In the genomic region with DNA sequence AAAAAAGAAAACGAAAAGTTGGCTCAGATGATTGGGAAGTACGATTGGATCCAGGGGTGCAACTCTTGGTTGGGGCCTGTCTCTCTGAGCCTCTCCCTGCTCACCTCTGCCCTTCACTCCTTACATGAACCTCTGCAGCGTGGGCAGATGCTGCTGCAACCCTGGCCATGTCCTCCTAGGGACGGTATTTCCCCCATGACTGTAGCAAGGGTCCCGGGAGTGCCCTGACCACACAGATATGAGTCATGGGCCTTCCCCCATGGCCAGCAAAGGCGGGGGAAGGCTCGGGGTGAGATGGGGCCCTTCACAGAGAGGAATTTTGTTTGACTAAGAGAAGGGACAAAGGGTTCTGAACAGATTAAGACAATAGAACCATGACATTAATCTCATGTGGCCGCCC, we compare ENCODE assay signal across 8 cellular contexts.
DNase-seq lines count a peak whose midpoint lies in the region; ATAC-seq, FAIRE-seq and TF ChIP-seq lines count a peak whose summit lies in the region.

No MANE protein-coding gene starts in this region.

- no peaks in the 10 kb centered on the region for H3K9me3 Mint-ChIP-seq in activated naive CD4-positive, alpha-beta T cell treated with anti-CD3 and anti-CD28 coated beads, Interleukin-2, amount 10 ng/mL, durations not matched to agents 7 days and 5 days
- H3K9me3 Mint-ChIP-seq in naive thymus-derived CD4-positive, alpha-beta T cell: no peaks in the 10 kb centered on the region

- no peak for TF ChIP-seq CTCF in Loucy (conservative IDR thresholded peaks at IDR 0.05; ENCODE audit: low read length)

- POLR2A ChIA-PET in naive thymus-derived CD4-positive, alpha-beta T cell (lab: Charles Lee): no interaction called here

- peaks cover 70% of the 10 kb centered on the region for H3K4me1 Mint-ChIP-seq in activated naive CD4-positive, alpha-beta T cell treated with anti-CD3 and anti-CD28 coated beads, Interleukin-2, amount 10 ng/mL, durations not matched to agents 7 days and 5 days
- H3K4me1 Mint-ChIP-seq in naive thymus-derived CD4-positive, alpha-beta T cell: peaks cover 65 to 100% (median 97%) of the 10 kb centered on the region in 7 donors

- peaks cover 66% of the 10 kb centered on the region for H3K36me3 Mint-ChIP-seq in activated naive CD4-positive, alpha-beta T cell treated with anti-CD3 and anti-CD28 coated beads, Interleukin-2, amount 10 ng/mL, durations not matched to agents 7 days and 5 days
- peaks cover 0 to 40% (median 28%) of the 10 kb centered on the region in 5 donors for H3K36me3 Mint-ChIP-seq in naive thymus-derived CD4-positive, alpha-beta T cell

- H3K79me2 ChIP-seq in GM23248 (ENCODE audit: insufficient read depth): peaks cover 10% of the 10 kb centered on the region; the same call in 1 of the 2 replicates
- peaks cover 40% of the 10 kb centered on the region; the same call in 1 of the 2 replicates for H3K79me2 ChIP-seq in Loucy (ENCODE audit: insufficient read depth, low read length)

- H3K4me1 ChIP-seq in GM23248 (ENCODE audit: insufficient read depth) (peaks cover 9% of the 10 kb centered on the region), Loucy (ENCODE audit: insufficient read depth, low read length, poor library complexity, severe bottlenecking) (peaks cover 66% of the 10 kb centered on the region)
- peaks cover 74 to 87% of the 10 kb centered on the region in 2 donors for H3K4me1 ChIP-seq in naive thymus-derived CD4-positive, alpha-beta T cell (ENCODE audit: control insufficient read depth in 2 of 2, insufficient read depth in 2 of 2, low read length in 2 of 2)

- H3K27ac ChIP-seq in GM23248: no peak overlapping the region
- H3K27ac ChIP-seq in naive thymus-derived CD4-positive, alpha-beta T cell (ENCODE audit: low read depth, low read length): peak overlapping the region; percentile 1

- H3K9me3 ChIP-seq in GM23248 (ENCODE audit: low read depth): no peaks in the 10 kb centered on the region
- H3K9me3 ChIP-seq in Loucy (ENCODE audit: insufficient read depth, low read depth, low read length): no peaks in the 10 kb centered on the region
- no peaks in the 10 kb centered on the region for H3K9me3 ChIP-seq in naive thymus-derived CD4-positive, alpha-beta T cell (ENCODE audit: control insufficient read depth in 2 of 3, low read length in 3 of 3)

- H4K20me1 ChIP-seq in GM23248 (ENCODE audit: insufficient read depth): no peaks in the 10 kb centered on the region; the same call in 1 of the 2 replicates
- H4K20me1 ChIP-seq in Loucy (ENCODE audit: insufficient read depth, low read length, poor library complexity, severe bottlenecking): no peaks in the 10 kb centered on the region

- no peak overlapping the region for H3K9ac ChIP-seq in GM23248
- H3K9ac ChIP-seq in Loucy (ENCODE audit: low read depth, low read length, poor library complexity, severe bottlenecking): no peak overlapping the region

- intact Hi-C loops in naive thymus-derived CD4-positive, alpha-beta T cell (cut with micrococcal nuclease): loop anchor here (1.0 to 2.0 kb wide), 3 partner anchors 11 to 15 kb away; no protein-coding TSS in a partner anchor

- CTCF ChIA-PET in activated naive CD4-positive, alpha-beta T cell treated with anti-CD3 and anti-CD28 coated beads, Interleukin-2, amount 10 ng/mL, durations not matched to agents 7 days and 5 days (lab: Charles Lee): no interaction called here
- CTCF ChIA-PET in naive thymus-derived CD4-positive, alpha-beta T cell (lab: Charles Lee): interaction anchor here (0.8 to 1.2 kb wide), 2 partner anchors 118 to 175 kb away, joined by 3 read pairs; no protein-coding TSS in a partner anchor

- TF ChIP-seq POLR2A in GM12891 (IDR thresholded peaks at IDR 0.05; ENCODE audit: low read depth, low read length): no peak; the same call in 1 of the 2 replicates

- peak; percentile 64 for DNase-seq in GM12891 (ENCODE audit: insufficient read length, low spot score)
- peak; percentile 73 for DNase-seq in GM23248
- DNase-seq in activated naive CD4-positive, alpha-beta T cell treated with anti-CD3 and anti-CD28 coated beads, Interleukin-2, amount 10 ng/mL, durations not matched to agents 7 days and 5 days: no peak
- peak in 1 of 9 donors; percentile 80 for DNase-seq in naive thymus-derived CD4-positive, alpha-beta T cell
- no peak for DNase-seq in SHP77 treated with DMSO at 0.1 percent for 48 hours (lab: John Stamatoyannopoulos, UW)
- DNase-seq in NCI-H446 treated with DMSO at 0.1 percent for 48 hours (lab: John Stamatoyannopoulos, UW): no peak
- no peak for DNase-seq in left lobe of liver (ENCODE audit: low spot score)

- no peak overlapping the region for H3K4me3 Mint-ChIP-seq in activated naive CD4-positive, alpha-beta T cell treated with anti-CD3 and anti-CD28 coated beads, Interleukin-2, amount 10 ng/mL, durations not matched to agents 7 days and 5 days
- peak overlapping the region in 4 of 10 donors; percentile 8 to 73 (median 22) for H3K4me3 Mint-ChIP-seq in naive thymus-derived CD4-positive, alpha-beta T cell

- WGBS in GM23248 (ENCODE audit: low coverage in 1 of 2, low lambda C conversion rate in 2 of 2, missing lambda C conversion rate in 2 of 2), 2 experiments: 41 to 49% methylated on average over 8 of the region's 8 CpGs

- H3K4me3 ChIP-seq in GM23248: no peak overlapping the region
- H3K4me3 ChIP-seq in Loucy (ENCODE audit: low read length, poor library complexity, severe bottlenecking): no peak overlapping the region
- no peak overlapping the region for H3K4me3 ChIP-seq in naive thymus-derived CD4-positive, alpha-beta T cell (ENCODE audit: low read length)

- no peaks in the 10 kb centered on the region for H3K27me3 ChIP-seq in GM23248 (replicated peaks; ENCODE audit: insufficient read depth)
- no peaks in the 10 kb centered on the region for H3K27me3 ChIP-seq in Loucy (ENCODE audit: insufficient read depth, low read length, poor library complexity, severe bottlenecking)
- no peaks in the 10 kb centered on the region for H3K27me3 ChIP-seq in naive thymus-derived CD4-positive, alpha-beta T cell (ENCODE audit: control insufficient read depth in 2 of 2, insufficient read depth in 2 of 2, low read length in 2 of 2)

- in situ Hi-C loops in GM23248 (cut with MboI): no loop called here

- no peaks in the 10 kb centered on the region for H3K9me2 ChIP-seq in GM23248 (ENCODE audit: insufficient read depth)
- H3K9me2 ChIP-seq in Loucy (replicated peaks; ENCODE audit: low read depth, low read length): no peaks in the 10 kb centered on the region

- ATAC-seq in naive thymus-derived CD4-positive, alpha-beta T cell: peak; percentile 70
- ATAC-seq in left lobe of liver: no peak

- peak overlapping the region; percentile 21 for H3K4me2 ChIP-seq in GM23248 (ENCODE audit: unreplicated experiment)
- peak overlapping the region; percentile 20 for H3K4me2 ChIP-seq in Loucy (ENCODE audit: low read depth, low read length, poor library complexity, severe bottlenecking)

- H3K36me3 ChIP-seq in GM23248 (ENCODE audit: low read depth) (no peaks in the 10 kb centered on the region), Loucy (ENCODE audit: insufficient read depth, low read length) (peaks cover 2% of the 10 kb centered on the region; the same call in 1 of the 2 replicates)
- peaks cover 0 to 31% (median 4%) of the 10 kb centered on the region in 3 experiments for H3K36me3 ChIP-seq in naive thymus-derived CD4-positive, alpha-beta T cell (ENCODE audit: control insufficient read depth in 2 of 3, insufficient read depth in 3 of 3, low read length in 3 of 3)

- H3F3A ChIP-seq in GM23248 (ENCODE audit: insufficient read depth) (no peaks in the 10 kb centered on the region), Loucy (ENCODE audit: low read depth) (no peaks in the 10 kb centered on the region)

- H2AFZ ChIP-seq in GM23248 (no peak overlapping the region), Loucy (ENCODE audit: low read length) (no peak overlapping the region)

- peak; percentile 92 for FAIRE-seq in GM12891 (lab: Jason Lieb, UNC)

- peak overlapping the region; percentile 69 for H3K27ac Mint-ChIP-seq in activated naive CD4-positive, alpha-beta T cell treated with anti-CD3 and anti-CD28 coated beads, Interleukin-2, amount 10 ng/mL, durations not matched to agents 7 days and 5 days
- peak overlapping the region; percentile 26 to 90 (median 80) for H3K27ac Mint-ChIP-seq in naive thymus-derived CD4-positive, alpha-beta T cell

- H3K27me3 Mint-ChIP-seq in activated naive CD4-positive, alpha-beta T cell treated with anti-CD3 and anti-CD28 coated beads, Interleukin-2, amount 10 ng/mL, durations not matched to agents 7 days and 5 days: no peaks in the 10 kb centered on the region
- no peaks in the 10 kb centered on the region for H3K27me3 Mint-ChIP-seq in naive thymus-derived CD4-positive, alpha-beta T cell

TF ChIP-seq in GM12891, 5 proteins besides CTCF, POLR2A, EP300 and RAD21:
- TF ChIP-seq SPI1 (IDR thresholded peaks at IDR 0.05; ENCODE audit: low read depth, low read length) (no peak), POU2F2 (IDR thresholded peaks at IDR 0.05; ENCODE audit: low read depth, low read length) (peak; percentile 88), PAX5 (IDR thresholded peaks at IDR 0.05; ENCODE audit: insufficient read depth, low read length, severe bottlenecking) (peak; percentile 48), TAF1 (IDR thresholded peaks at IDR 0.05; ENCODE audit: low read depth, low read length) (no peak), POLR2AphosphoS5 (IDR thresholded peaks at IDR 0.05; ENCODE audit: low read depth, low read length) (no peak; the same call in 1 of the 2 replicates)

Comparison
In these comparisons a context has a peak if more than half of its experiments do, and no peak if none do; other contexts are left out.
1. DNase-seq: peak in GM12891 (single experiment) and GM23248 (single experiment); none in activated naive CD4-positive, alpha-beta T cell treated with anti-CD3 and anti-CD28 coated beads, Interleukin-2, amount 10 ng/mL, durations not matched to agents 7 days and 5 days (single experiment), SHP77 treated with DMSO at 0.1 percent for 48 hours (single experiment), NCI-H446 treated with DMSO at 0.1 percent for 48 hours (single experiment) and left lobe of liver (single experiment).